In genomic region chr13:95784891-95785290, GRCh38 we compare ENCODE assay signal across 14 cellular contexts.
DNase-seq lines count a peak whose midpoint lies in the region; ATAC-seq and TF ChIP-seq lines count a peak whose summit lies in the region.
"Had no signal": no experiment of that assay in that cellular context is flagged by ENCODE, and none has a peak within 500 bp of the region (broad histone marks: within the 10 kb centered on the region; RNA-seq: fewer than 3 reads in every experiment).

No MANE protein-coding gene starts in this region.

- ATAC-seq in GM21515 (IDR thresholded peaks at IDR 0.05; ENCODE audit: unreplicated experiment) (no peak), GM19035 (IDR thresholded peaks at IDR 0.05; ENCODE audit: unreplicated experiment) (no peak), GM18858 (IDR thresholded peaks at IDR 0.05; ENCODE audit: unreplicated experiment) (no peak), GM21447 (IDR thresholded peaks at IDR 0.05; ENCODE audit: unreplicated experiment) (no peak)
- ATAC-seq: activated naive CD4-positive, alpha-beta T cell treated with anti-CD3 and anti-CD28 coated beads, Interleukin-2, amount 50 U/mL, for 72 hours had no signal

- H3F3A ChIP-seq in GM23248 (ENCODE audit: insufficient read depth), result peaks cover 9% of the 10 kb centered on the region; the same call in 1 of the 2 replicates

- peak overlapping the region; percentile 61 for H3K27ac ChIP-seq in GM23248
- H3K27ac ChIP-seq in RWPE1, result peak overlapping the region; percentile 61

- no peak overlapping the region for H3K4me3 ChIP-seq in GM23248

- H3K79me2 ChIP-seq in GM23248 (ENCODE audit: insufficient read depth), result peaks cover 37% of the 10 kb centered on the region

- H3K4me1 Mint-ChIP-seq in endothelial cell (ENCODE audit: unreplicated experiment), result peaks cover 4% of the 10 kb centered on the region
- H3K4me1 Mint-ChIP-seq in nephron, result no peaks in the 10 kb centered on the region
- H3K4me1 Mint-ChIP-seq: activated B cell treated with CpG ODN at 0.5 μM for 24 hours, B cell had no signal

- H3K4me3 Mint-ChIP-seq in endothelial cell (ENCODE audit: unreplicated experiment) (no peak overlapping the region), nephron (no peak overlapping the region)
- H3K4me3 Mint-ChIP-seq: activated B cell treated with CpG ODN at 0.5 μM for 24 hours, B cell, naive B cell had no signal

- TF ChIP-seq CTCF in RWPE1 (conservative IDR thresholded peaks at IDR 0.05; ENCODE audit: low read depth), result no peak
- no peak for TF ChIP-seq CTCF in endothelial cell (IDR thresholded peaks at IDR 0.05; ENCODE audit: unreplicated experiment)
- TF ChIP-seq CTCF in nephron (IDR thresholded peaks at IDR 0.05; ENCODE audit: unreplicated experiment in 3 of 3), result no peak

- H3K36me3 Mint-ChIP-seq in endothelial cell (ENCODE audit: low read depth, unreplicated experiment) (peaks cover 48% of the 10 kb centered on the region), nephron (ENCODE audit: low read depth) (peaks cover 47% of the 10 kb centered on the region)

- H3K27ac Mint-ChIP-seq in endothelial cell (ENCODE audit: unreplicated experiment), result peak overlapping the region; percentile 19
- H3K27ac Mint-ChIP-seq in nephron, result peak overlapping the region in 2 of 3 experiments; percentile 46 to 86
- H3K27ac Mint-ChIP-seq: activated B cell treated with CpG ODN at 0.5 μM for 24 hours; activated naive CD4-positive, alpha-beta T cell treated with anti-CD3 and anti-CD28 coated beads, Interleukin-2, amount 50 U/mL, for 72 hours; B cell had no signal

- 95 to 96% methylated on average over 3 of the region's 3 CpGs for WGBS in GM23248 (ENCODE audit: low coverage in 1 of 2, low lambda C conversion rate in 2 of 2, missing lambda C conversion rate in 2 of 2), 2 experiments

- H3K4me2 ChIP-seq in GM23248 (ENCODE audit: unreplicated experiment), result peak overlapping the region; percentile 51

- peaks cover 14% of the 10 kb centered on the region for H3K4me1 ChIP-seq in GM23248 (ENCODE audit: insufficient read depth)

- CTCF ChIA-PET in RWPE1 (lab: Yijun Ruan, JAX), result interaction anchor here (1.0 kb wide), 1 partner anchor 49 kb away, joined by 3 read pairs; no protein-coding TSS in a partner anchor

- H3K9me2 ChIP-seq in GM23248 (ENCODE audit: insufficient read depth), result no peaks in the 10 kb centered on the region

- POLR2A ChIA-PET in RWPE1 (lab: Yijun Ruan, JAX; ENCODE audit: low non-redundant PET), result no interaction called here

- H3K27me3 ChIP-seq in GM23248 (replicated peaks; ENCODE audit: insufficient read depth), result no peaks in the 10 kb centered on the region

- no peaks in the 10 kb centered on the region; the same call in 1 of the 2 replicates for H4K20me1 ChIP-seq in GM23248 (ENCODE audit: insufficient read depth)

- peaks cover 14% of the 10 kb centered on the region; the same call in 1 of the 2 replicates for H3K36me3 ChIP-seq in GM23248 (ENCODE audit: low read depth)

- no peaks in the 10 kb centered on the region for H3K27me3 Mint-ChIP-seq in endothelial cell (ENCODE audit: unreplicated experiment)
- H3K27me3 Mint-ChIP-seq in nephron (ENCODE audit: low read depth), result no peaks in the 10 kb centered on the region
- H3K27me3 Mint-ChIP-seq: activated B cell treated with CpG ODN at 0.5 μM for 24 hours, B cell, naive B cell had no signal

- DNase-seq in GM23248 (peak; percentile 31), RWPE1 (ENCODE audit: low spot score) (peak; percentile 49), endothelial cell (ENCODE audit: low spot score) (no peak)
- DNase-seq: activated B cell treated with CpG ODN at 0.5 μM for 24 hours, DMS 273 treated with DMSO at 0.1 percent for 48 hours, naive B cell, NCI-H2081 treated with DMSO at 0.1 percent for 48 hours had no signal

- H3K9ac ChIP-seq in GM23248, result 0 out of 2 replicates have a peak overlapping the region, but pooled peaks have one; percentile 11

- 0 out of 2 replicates have a peak overlapping the region, but pooled peaks have one; percentile 7 for H2AFZ ChIP-seq in GM23248

- H3K9me3 Mint-ChIP-seq in endothelial cell (ENCODE audit: unreplicated experiment) (no peaks in the 10 kb centered on the region), nephron (peaks cover 7% of the 10 kb centered on the region)
- H3K9me3 Mint-ChIP-seq: activated naive CD4-positive, alpha-beta T cell treated with anti-CD3 and anti-CD28 coated beads, Interleukin-2, amount 50 U/mL, for 72 hours had no signal

- no peaks in the 10 kb centered on the region for H3K9me3 ChIP-seq in GM23248 (ENCODE audit: low read depth)

- in situ Hi-C loops in GM23248 (cut with MboI), result no loop called here
